ENCODE assay signal across 1 cellular context in genomic region chr6:113968472-113968871, GRCh38.
TF ChIP-seq lines count a peak whose summit lies in the region.

No MANE protein-coding gene starts in this region.

TF ChIP-seq in HepG2, 621 proteins besides CTCF, POLR2A, EP300 and RAD21:
- TF ChIP-seq KDM2A (CRISPR knock-in tag; IDR thresholded peaks at IDR 0.05; ENCODE audit: borderline replicate concordance, low read depth): no peak
- TF ChIP-seq, protein P1, sequence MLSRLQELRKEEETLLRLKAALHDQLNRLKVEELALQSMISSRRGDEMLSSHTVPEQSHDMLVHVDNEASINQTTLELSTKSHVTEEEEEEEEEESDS (CRISPR knock-in tag; IDR thresholded peaks at IDR 0.05; ENCODE audit: borderline replicate concordance): no peak
- TF ChIP-seq ATF2 (CRISPR knock-in tag; IDR thresholded peaks at IDR 0.05): no peak
- TF ChIP-seq GATAD2A (CRISPR knock-in tag; IDR thresholded peaks at IDR 0.05): no peak
- TF ChIP-seq ZNF337 (CRISPR knock-in tag; IDR thresholded peaks at IDR 0.05; ENCODE audit: borderline replicate concordance, low read depth): no peak
- TF ChIP-seq ZNF563 (CRISPR knock-in tag; IDR thresholded peaks at IDR 0.05): no peak
- no peak for TF ChIP-seq GTF3A (CRISPR knock-in tag; conservative IDR thresholded peaks at IDR 0.05)
- no peak for TF ChIP-seq AHR (CRISPR knock-in tag; IDR thresholded peaks at IDR 0.05)
- no peak for TF ChIP-seq ATF7 (IDR thresholded peaks at IDR 0.05)
- TF ChIP-seq ATF7 (CRISPR knock-in tag; IDR thresholded peaks at IDR 0.05): no peak
- TF ChIP-seq ZBTB46 (CRISPR knock-in tag; IDR thresholded peaks at IDR 0.05; ENCODE audit: borderline replicate concordance): no peak
- TF ChIP-seq PTBP1 (IDR thresholded peaks at IDR 0.05; ENCODE audit: low read depth, low read length, poor library complexity, severe bottlenecking): no peak
- TF ChIP-seq AFF4 (CRISPR knock-in tag; IDR thresholded peaks at IDR 0.05): no peak
- TF ChIP-seq ZNF780A (CRISPR knock-in tag; IDR thresholded peaks at IDR 0.05): no peak
- TF ChIP-seq, protein P2, sequence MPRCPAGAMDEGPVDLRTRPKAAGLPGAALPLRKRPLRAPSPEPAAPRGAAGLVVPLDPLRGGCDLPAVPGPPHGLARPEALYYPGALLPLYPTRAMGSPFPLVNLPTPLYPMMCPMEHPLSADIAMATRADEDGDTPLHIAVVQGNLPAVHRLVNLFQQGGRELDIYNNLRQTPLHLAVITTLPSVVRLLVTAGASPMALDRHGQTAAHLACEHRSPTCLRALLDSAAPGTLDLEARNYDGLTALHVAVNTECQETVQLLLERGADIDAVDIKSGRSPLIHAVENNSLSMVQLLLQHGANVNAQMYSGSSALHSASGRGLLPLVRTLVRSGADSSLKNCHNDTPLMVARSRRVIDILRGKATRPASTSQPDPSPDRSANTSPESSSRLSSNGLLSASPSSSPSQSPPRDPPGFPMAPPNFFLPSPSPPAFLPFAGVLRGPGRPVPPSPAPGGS (CRISPR knock-in tag; IDR thresholded peaks at IDR 0.05): no peak
- TF ChIP-seq ZNF232 (CRISPR knock-in tag; IDR thresholded peaks at IDR 0.05; ENCODE audit: borderline replicate concordance): no peak
- TF ChIP-seq, protein P3, sequence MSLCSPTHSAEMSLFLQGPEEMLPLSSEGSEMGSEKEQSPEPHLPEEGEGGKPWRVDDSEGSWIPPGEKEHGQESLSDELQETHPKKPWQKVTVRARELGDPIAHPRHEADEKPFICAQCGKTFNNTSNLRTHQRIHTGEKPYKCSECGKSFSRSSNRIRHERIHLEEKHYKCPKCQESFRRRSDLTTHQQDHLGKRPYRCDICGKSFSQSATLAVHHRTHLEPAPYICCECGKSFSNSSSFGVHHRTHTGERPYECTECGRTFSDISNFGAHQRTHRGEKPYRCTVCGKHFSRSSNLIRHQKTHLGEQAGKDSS (CRISPR knock-in tag; IDR thresholded peaks at IDR 0.05; ENCODE audit: borderline replicate concordance, low read depth): no peak
- TF ChIP-seq, protein P4, sequence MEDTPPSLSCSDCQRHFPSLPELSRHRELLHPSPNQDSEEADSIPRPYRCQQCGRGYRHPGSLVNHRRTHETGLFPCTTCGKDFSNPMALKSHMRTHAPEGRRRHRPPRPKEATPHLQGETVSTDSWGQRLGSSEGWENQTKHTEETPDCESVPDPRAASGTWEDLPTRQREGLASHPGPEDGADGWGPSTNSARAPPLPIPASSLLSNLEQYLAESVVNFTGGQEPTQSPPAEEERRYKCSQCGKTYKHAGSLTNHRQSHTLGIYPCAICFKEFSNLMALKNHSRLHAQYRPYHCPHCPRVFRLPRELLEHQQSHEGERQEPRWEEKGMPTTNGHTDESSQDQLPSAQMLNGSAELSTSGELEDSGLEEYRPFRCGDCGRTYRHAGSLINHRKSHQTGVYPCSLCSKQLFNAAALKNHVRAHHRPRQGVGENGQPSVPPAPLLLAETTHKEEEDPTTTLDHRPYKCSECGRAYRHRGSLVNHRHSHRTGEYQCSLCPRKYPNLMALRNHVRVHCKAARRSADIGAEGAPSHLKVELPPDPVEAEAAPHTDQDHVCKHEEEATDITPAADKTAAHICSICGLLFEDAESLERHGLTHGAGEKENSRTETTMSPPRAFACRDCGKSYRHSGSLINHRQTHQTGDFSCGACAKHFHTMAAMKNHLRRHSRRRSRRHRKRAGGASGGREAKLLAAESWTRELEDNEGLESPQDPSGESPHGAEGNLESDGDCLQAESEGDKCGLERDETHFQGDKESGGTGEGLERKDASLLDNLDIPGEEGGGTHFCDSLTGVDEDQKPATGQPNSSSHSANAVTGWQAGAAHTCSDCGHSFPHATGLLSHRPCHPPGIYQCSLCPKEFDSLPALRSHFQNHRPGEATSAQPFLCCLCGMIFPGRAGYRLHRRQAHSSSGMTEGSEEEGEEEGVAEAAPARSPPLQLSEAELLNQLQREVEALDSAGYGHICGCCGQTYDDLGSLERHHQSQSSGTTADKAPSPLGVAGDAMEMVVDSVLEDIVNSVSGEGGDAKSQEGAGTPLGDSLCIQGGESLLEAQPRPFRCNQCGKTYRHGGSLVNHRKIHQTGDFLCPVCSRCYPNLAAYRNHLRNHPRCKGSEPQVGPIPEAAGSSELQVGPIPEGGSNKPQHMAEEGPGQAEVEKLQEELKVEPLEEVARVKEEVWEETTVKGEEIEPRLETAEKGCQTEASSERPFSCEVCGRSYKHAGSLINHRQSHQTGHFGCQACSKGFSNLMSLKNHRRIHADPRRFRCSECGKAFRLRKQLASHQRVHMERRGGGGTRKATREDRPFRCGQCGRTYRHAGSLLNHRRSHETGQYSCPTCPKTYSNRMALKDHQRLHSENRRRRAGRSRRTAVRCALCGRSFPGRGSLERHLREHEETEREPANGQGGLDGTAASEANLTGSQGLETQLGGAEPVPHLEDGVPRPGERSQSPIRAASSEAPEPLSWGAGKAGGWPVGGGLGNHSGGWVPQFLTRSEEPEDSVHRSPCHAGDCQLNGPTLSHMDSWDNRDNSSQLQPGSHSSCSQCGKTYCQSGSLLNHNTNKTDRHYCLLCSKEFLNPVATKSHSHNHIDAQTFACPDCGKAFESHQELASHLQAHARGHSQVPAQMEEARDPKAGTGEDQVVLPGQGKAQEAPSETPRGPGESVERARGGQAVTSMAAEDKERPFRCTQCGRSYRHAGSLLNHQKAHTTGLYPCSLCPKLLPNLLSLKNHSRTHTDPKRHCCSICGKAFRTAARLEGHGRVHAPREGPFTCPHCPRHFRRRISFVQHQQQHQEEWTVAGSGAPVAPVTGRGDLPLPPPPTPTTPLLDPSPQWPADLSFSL (CRISPR knock-in tag; IDR thresholded peaks at IDR 0.05): no peak
- TF ChIP-seq KDM1A (CRISPR knock-in tag; IDR thresholded peaks at IDR 0.05): no peak
